1 cellular context compared by ENCODE assay signal in the genomic region with DNA sequence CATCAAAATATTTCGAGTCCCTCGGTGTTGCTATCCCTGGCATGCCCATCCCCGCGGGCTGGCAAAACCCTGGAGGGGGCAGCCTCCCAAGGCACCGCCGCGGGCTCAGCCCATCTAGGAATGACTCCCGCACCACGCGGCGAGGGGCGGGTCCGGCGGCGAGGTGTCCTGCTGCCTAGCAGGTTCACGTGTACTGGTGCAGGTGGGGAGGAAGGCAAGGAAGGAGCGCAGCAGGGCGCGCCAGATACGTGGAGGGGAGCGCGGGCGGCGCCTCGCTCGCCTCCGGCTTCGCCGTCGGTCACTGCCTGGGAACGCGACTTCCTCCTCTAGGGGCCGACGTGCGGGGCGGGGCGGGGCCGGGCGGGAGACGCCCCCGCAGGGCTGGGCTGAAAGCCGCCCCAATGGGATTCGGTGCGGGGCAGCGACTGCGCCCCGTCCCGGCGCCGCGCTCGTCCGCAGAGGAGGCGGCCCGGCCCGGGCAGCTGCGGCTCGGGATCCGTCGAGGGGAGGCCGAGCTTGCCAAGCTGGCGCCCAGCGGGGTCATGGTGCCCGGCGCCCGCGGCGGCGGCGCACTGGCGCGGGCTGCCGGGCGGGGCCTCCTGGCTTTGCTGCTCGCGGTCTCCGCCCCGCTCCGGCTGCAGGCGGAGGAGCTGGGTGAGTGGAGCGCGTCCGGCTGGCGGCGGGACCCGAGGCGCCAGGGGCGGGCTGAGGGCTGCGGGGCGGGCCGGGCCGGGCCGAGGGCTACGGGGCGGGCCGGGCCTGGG.
TF ChIP-seq lines count a peak whose summit lies in the region.

A gene (plus strand): TSS at position 435 of the 764 bp plus-strand sequence. CDS start 108 bp downstream, at position 543.

TF ChIP-seq in HepG2, 621 proteins besides CTCF, POLR2A, EP300 and RAD21 (continued from another document and continues in another):
- TF ChIP-seq KLF15 (CRISPR knock-in tag; IDR thresholded peaks at IDR 0.05; ENCODE audit: borderline replicate concordance), result no peak
- TF ChIP-seq REL (CRISPR knock-in tag; conservative IDR thresholded peaks at IDR 0.05), result peak; percentile 43; the same call in 1 of the 2 replicates
- TF ChIP-seq RBFOX2 (IDR thresholded peaks at IDR 0.05; ENCODE audit: low read depth, low read length), result peak; percentile 88
- no peak for TF ChIP-seq FOXA1 (IDR thresholded peaks at IDR 0.05)
- peak; percentile 35; the same call in 1 of the 2 replicates for TF ChIP-seq FOXA1 (CRISPR knock-in tag; IDR thresholded peaks at IDR 0.05)
- TF ChIP-seq, protein P1, sequence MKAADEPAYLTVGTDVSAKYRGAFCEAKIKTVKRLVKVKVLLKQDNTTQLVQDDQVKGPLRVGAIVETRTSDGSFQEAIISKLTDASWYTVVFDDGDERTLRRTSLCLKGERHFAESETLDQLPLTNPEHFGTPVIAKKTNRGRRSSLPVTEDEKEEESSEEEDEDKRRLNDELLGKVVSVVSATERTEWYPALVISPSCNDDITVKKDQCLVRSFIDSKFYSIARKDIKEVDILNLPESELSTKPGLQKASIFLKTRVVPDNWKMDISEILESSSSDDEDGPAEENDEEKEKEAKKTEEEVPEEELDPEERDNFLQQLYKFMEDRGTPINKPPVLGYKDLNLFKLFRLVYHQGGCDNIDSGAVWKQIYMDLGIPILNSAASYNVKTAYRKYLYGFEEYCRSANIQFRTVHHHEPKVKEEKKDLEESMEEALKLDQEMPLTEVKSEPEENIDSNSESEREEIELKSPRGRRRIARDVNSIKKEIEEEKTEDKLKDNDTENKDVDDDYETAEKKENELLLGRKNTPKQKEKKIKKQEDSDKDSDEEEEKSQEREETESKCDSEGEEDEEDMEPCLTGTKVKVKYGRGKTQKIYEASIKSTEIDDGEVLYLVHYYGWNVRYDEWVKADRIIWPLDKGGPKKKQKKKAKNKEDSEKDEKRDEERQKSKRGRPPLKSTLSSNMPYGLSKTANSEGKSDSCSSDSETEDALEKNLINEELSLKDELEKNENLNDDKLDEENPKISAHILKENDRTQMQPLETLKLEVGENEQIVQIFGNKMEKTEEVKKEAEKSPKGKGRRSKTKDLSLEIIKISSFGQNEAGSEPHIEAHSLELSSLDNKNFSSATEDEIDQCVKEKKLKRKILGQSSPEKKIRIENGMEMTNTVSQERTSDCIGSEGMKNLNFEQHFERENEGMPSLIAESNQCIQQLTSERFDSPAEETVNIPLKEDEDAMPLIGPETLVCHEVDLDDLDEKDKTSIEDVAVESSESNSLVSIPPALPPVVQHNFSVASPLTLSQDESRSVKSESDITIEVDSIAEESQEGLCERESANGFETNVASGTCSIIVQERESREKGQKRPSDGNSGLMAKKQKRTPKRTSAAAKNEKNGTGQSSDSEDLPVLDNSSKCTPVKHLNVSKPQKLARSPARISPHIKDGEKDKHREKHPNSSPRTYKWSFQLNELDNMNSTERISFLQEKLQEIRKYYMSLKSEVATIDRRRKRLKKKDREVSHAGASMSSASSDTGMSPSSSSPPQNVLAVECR (CRISPR knock-in tag; IDR thresholded peaks at IDR 0.05; ENCODE audit: borderline replicate concordance), result peak; percentile 73
- TF ChIP-seq, protein P2, sequence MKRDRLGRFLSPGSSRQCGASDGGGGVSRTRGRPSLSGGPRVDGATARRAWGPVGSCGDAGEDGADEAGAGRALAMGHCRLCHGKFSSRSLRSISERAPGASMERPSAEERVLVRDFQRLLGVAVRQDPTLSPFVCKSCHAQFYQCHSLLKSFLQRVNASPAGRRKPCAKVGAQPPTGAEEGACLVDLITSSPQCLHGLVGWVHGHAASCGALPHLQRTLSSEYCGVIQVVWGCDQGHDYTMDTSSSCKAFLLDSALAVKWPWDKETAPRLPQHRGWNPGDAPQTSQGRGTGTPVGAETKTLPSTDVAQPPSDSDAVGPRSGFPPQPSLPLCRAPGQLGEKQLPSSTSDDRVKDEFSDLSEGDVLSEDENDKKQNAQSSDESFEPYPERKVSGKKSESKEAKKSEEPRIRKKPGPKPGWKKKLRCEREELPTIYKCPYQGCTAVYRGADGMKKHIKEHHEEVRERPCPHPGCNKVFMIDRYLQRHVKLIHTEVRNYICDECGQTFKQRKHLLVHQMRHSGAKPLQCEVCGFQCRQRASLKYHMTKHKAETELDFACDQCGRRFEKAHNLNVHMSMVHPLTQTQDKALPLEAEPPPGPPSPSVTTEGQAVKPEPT (CRISPR knock-in tag; IDR thresholded peaks at IDR 0.05; ENCODE audit: low read depth), result peak; percentile 41; the same call in 1 of the 2 replicates
- TF ChIP-seq, protein P3, sequence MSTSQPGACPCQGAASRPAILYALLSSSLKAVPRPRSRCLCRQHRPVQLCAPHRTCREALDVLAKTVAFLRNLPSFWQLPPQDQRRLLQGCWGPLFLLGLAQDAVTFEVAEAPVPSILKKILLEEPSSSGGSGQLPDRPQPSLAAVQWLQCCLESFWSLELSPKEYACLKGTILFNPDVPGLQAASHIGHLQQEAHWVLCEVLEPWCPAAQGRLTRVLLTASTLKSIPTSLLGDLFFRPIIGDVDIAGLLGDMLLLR (CRISPR knock-in tag; IDR thresholded peaks at IDR 0.05), result peak; percentile 65
- TF ChIP-seq HMG20B (CRISPR knock-in tag; conservative IDR thresholded peaks at IDR 0.05), result 0 out of 2 replicates have a peak, but pooled peaks have one; percentile 46
- TF ChIP-seq POLR2G (IDR thresholded peaks at IDR 0.05; ENCODE audit: low read depth, low read length), result peak; percentile 81
- peak; percentile 49 for TF ChIP-seq YEATS4 (CRISPR knock-in tag; IDR thresholded peaks at IDR 0.05; ENCODE audit: borderline replicate concordance)
- TF ChIP-seq NAIF1 (CRISPR knock-in tag; IDR thresholded peaks at IDR 0.05; ENCODE audit: borderline replicate concordance), result peak; percentile 79; the same call in 1 of the 2 replicates
- 0 out of 2 replicates have a peak, but pooled peaks have one; percentile 10 for TF ChIP-seq MAZ (IDR thresholded peaks at IDR 0.05; ENCODE audit: borderline replicate concordance, low read depth, low read length)
- TF ChIP-seq MAZ (CRISPR knock-in tag; IDR thresholded peaks at IDR 0.05; ENCODE audit: low read depth), result peak; percentile 39
- TF ChIP-seq, protein P4, sequence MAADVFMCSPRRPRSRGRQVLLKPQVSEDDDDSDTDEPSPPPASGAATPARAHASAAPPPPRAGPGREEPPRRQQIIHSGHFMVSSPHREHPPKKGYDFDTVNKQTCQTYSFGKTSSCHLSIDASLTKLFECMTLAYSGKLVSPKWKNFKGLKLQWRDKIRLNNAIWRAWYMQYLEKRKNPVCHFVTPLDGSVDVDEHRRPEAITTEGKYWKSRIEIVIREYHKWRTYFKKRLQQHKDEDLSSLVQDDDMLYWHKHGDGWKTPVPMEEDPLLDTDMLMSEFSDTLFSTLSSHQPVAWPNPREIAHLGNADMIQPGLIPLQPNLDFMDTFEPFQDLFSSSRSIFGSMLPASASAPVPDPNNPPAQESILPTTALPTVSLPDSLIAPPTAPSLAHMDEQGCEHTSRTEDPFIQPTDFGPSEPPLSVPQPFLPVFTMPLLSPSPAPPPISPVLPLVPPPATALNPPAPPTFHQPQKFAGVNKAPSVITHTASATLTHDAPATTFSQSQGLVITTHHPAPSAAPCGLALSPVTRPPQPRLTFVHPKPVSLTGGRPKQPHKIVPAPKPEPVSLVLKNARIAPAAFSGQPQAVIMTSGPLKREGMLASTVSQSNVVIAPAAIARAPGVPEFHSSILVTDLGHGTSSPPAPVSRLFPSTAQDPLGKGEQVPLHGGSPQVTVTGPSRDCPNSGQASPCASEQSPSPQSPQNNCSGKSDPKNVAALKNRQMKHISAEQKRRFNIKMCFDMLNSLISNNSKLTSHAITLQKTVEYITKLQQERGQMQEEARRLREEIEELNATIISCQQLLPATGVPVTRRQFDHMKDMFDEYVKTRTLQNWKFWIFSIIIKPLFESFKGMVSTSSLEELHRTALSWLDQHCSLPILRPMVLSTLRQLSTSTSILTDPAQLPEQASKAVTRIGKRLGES (CRISPR knock-in tag; IDR thresholded peaks at IDR 0.05; ENCODE audit: borderline replicate concordance), result peak; percentile 14; the same call in 1 of the 2 replicates
- TF ChIP-seq, protein P5, sequence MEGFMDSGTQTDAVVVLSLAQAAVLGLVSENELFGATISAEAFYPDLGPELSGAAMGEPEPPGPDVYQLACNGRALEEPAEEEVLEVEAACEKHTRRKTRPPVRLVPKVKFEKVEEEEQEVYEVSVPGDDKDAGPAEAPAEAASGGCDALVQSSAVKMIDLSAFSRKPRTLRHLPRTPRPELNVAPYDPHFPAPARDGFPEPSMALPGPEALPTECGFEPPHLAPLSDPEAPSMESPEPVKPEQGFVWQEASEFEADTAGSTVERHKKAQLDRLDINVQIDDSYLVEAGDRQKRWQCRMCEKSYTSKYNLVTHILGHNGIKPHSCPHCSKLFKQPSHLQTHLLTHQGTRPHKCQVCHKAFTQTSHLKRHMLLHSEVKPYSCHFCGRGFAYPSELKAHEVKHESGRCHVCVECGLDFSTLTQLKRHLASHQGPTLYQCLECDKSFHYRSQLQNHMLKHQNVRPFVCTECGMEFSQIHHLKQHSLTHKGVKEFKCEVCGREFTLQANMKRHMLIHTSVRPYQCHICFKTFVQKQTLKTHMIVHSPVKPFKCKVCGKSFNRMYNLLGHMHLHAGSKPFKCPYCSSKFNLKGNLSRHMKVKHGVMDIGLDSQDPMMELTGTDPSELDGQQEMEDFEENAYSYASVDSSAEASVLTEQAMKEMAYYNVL (CRISPR knock-in tag; IDR thresholded peaks at IDR 0.05; ENCODE audit: borderline replicate concordance), result peak; percentile 48
- no peak for TF ChIP-seq ZNF101 (CRISPR knock-in tag; IDR thresholded peaks at IDR 0.05; ENCODE audit: borderline replicate concordance, low read depth)
- 0 out of 2 replicates have a peak, but pooled peaks have one; percentile 17 for TF ChIP-seq FLYWCH1 (CRISPR knock-in tag; IDR thresholded peaks at IDR 0.05)
- peak; percentile 75 for TF ChIP-seq DMAP1 (CRISPR knock-in tag; IDR thresholded peaks at IDR 0.05)
- peak; percentile 88 for TF ChIP-seq ZBTB7B (CRISPR knock-in tag; IDR thresholded peaks at IDR 0.05)
- peak; percentile 69 for TF ChIP-seq KLF12 (CRISPR knock-in tag; IDR thresholded peaks at IDR 0.05; ENCODE audit: borderline replicate concordance)
- TF ChIP-seq HIVEP1 (CRISPR knock-in tag; IDR thresholded peaks at IDR 0.05), result peak; percentile 60; the same call in 1 of the 2 replicates
- peak; percentile 69; the same call in 1 of the 2 replicates for TF ChIP-seq CBFB (CRISPR knock-in tag; IDR thresholded peaks at IDR 0.05)
- TF ChIP-seq RCOR2 (CRISPR knock-in tag; IDR thresholded peaks at IDR 0.05), result no peak
- TF ChIP-seq SRF (IDR thresholded peaks at IDR 0.05; ENCODE audit: low read depth, low read length), result no peak
- TF ChIP-seq HNRNPK (IDR thresholded peaks at IDR 0.05; ENCODE audit: low read depth, low read length, poor library complexity, severe bottlenecking), result peak; percentile 9
- TF ChIP-seq KDM6A (CRISPR knock-in tag; IDR thresholded peaks at IDR 0.05; ENCODE audit: low read depth), result 0 out of 2 replicates have a peak, but pooled peaks have one; percentile 24
- peak; percentile 90 for TF ChIP-seq ARNTL (CRISPR knock-in tag; IDR thresholded peaks at IDR 0.05)
- TF ChIP-seq, protein P6, sequence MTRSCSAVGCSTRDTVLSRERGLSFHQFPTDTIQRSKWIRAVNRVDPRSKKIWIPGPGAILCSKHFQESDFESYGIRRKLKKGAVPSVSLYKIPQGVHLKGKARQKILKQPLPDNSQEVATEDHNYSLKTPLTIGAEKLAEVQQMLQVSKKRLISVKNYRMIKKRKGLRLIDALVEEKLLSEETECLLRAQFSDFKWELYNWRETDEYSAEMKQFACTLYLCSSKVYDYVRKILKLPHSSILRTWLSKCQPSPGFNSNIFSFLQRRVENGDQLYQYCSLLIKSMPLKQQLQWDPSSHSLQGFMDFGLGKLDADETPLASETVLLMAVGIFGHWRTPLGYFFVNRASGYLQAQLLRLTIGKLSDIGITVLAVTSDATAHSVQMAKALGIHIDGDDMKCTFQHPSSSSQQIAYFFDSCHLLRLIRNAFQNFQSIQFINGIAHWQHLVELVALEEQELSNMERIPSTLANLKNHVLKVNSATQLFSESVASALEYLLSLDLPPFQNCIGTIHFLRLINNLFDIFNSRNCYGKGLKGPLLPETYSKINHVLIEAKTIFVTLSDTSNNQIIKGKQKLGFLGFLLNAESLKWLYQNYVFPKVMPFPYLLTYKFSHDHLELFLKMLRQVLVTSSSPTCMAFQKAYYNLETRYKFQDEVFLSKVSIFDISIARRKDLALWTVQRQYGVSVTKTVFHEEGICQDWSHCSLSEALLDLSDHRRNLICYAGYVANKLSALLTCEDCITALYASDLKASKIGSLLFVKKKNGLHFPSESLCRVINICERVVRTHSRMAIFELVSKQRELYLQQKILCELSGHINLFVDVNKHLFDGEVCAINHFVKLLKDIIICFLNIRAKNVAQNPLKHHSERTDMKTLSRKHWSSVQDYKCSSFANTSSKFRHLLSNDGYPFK (CRISPR knock-in tag; IDR thresholded peaks at IDR 0.05; ENCODE audit: borderline replicate concordance), result 0 out of 2 replicates have a peak, but pooled peaks have one; percentile 20
- TF ChIP-seq, protein P7, sequence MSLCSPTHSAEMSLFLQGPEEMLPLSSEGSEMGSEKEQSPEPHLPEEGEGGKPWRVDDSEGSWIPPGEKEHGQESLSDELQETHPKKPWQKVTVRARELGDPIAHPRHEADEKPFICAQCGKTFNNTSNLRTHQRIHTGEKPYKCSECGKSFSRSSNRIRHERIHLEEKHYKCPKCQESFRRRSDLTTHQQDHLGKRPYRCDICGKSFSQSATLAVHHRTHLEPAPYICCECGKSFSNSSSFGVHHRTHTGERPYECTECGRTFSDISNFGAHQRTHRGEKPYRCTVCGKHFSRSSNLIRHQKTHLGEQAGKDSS (CRISPR knock-in tag; IDR thresholded peaks at IDR 0.05; ENCODE audit: borderline replicate concordance, low read depth), result peak; percentile 84; the same call in 1 of the 2 replicates
- peak; percentile 30; the same call in 1 of the 2 replicates for TF ChIP-seq ZNF792 (CRISPR knock-in tag; IDR thresholded peaks at IDR 0.05)
- TF ChIP-seq RARA (CRISPR knock-in tag; IDR thresholded peaks at IDR 0.05), result 0 out of 2 replicates have a peak, but pooled peaks have one; percentile 39
- peak; percentile 99 for TF ChIP-seq ZNF777 (CRISPR knock-in tag; IDR thresholded peaks at IDR 0.05)
- TF ChIP-seq ZKSCAN1 (IDR thresholded peaks at IDR 0.05; ENCODE audit: low read length), result no peak
- TF ChIP-seq, protein P8, sequence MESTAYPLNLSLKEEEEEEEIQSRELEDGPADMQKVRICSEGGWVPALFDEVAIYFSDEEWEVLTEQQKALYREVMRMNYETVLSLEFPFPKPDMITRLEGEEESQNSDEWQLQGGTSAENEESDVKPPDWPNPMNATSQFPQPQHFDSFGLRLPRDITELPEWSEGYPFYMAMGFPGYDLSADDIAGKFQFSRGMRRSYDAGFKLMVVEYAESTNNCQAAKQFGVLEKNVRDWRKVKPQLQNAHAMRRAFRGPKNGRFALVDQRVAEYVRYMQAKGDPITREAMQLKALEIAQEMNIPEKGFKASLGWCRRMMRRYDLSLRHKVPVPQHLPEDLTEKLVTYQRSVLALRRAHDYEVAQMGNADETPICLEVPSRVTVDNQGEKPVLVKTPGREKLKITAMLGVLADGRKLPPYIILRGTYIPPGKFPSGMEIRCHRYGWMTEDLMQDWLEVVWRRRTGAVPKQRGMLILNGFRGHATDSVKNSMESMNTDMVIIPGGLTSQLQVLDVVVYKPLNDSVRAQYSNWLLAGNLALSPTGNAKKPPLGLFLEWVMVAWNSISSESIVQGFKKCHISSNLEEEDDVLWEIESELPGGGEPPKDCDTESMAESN (CRISPR knock-in tag; conservative IDR thresholded peaks at IDR 0.05), result 0 out of 2 replicates have a peak, but pooled peaks have one; percentile 60
- 0 out of 2 replicates have a peak, but pooled peaks have one; percentile 30 for TF ChIP-seq SP140L (CRISPR knock-in tag; IDR thresholded peaks at IDR 0.05; ENCODE audit: borderline replicate concordance)
- TF ChIP-seq NFKB2 (CRISPR knock-in tag; IDR thresholded peaks at IDR 0.05; ENCODE audit: borderline replicate concordance), result peak; percentile 23; the same call in 1 of the 2 replicates
- no peak for TF ChIP-seq MTA1 (CRISPR knock-in tag; IDR thresholded peaks at IDR 0.05; ENCODE audit: borderline replicate concordance)
- peak; percentile 19; the same call in 1 of the 2 replicates for TF ChIP-seq FOSL1 (CRISPR knock-in tag; IDR thresholded peaks at IDR 0.05; ENCODE audit: borderline replicate concordance)
